22 cellular contexts compared by ENCODE assay signal in the genomic region with DNA sequence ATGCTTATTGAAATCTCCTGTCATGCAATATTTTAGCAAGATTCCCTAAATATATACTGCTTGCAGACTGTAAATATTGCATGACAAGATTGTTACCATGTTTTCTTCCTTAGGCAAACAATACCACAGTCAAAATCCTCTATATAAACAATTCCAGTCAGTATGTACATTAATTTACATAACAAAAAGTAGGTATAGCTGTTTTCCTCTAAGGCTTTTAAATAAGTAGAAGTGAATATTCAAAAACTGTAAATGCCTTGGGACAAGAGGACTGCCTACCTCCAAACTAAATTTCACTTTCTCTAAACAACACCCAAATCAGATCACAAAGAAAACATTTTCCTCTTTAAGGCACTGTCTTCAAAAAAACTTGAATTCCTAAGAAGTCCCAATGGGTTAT. TPM values are rescaled to one million over a fixed set of nuclear protein-coding genes. Genes with fewer than 3 reads are reported as not detected.
"Had no signal": no experiment of that assay in that cellular context is flagged by ENCODE, and none has a peak within 500 bp of the region (broad histone marks: within the 10 kb centered on the region; RNA-seq: fewer than 3 reads in every experiment).

No MANE protein-coding gene starts in this region.

- H3K9me3 ChIP-seq: SK-N-SH had no signal

- H3K4me3 ChIP-seq: MG63 had no signal

- H3K9ac ChIP-seq: SK-N-SH had no signal

- H3K27ac ChIP-seq: RWPE1 had no signal

- H3K27me3 ChIP-seq: MG63 had no signal

- H3K4me2 ChIP-seq: SK-N-SH had no signal

- FAIRE-seq: HepG2 had no signal

- H3K4me1 Mint-ChIP-seq: T-cell had no signal

- H3K36me3 ChIP-seq: MG63 had no signal

- ATAC-seq: HepG2, T-cell had no signal

- H3K4me3 Mint-ChIP-seq: T-cell had no signal

- H3K36me3 Mint-ChIP-seq: T-cell had no signal

- DNase-seq: IMR-90, Karpas-422, KG1, MG63, NCI-H1092 treated with DMSO at 0.1 percent for 48 hours, NCI-H1436, NCI-H187, NCI-H2029, NCI-H2081 treated with DMSO at 0.1 percent for 48 hours, NCI-H2171, NCI-H226, NCI-H446, NCI-H510A, NCI-H524 treated with DMSO at 0.1 percent for 48 hours, NCI-H69, NCI-H774, SHP77, SK-N-SH, SW 1271, T-cell had no signal

- H3K27ac Mint-ChIP-seq: T-cell had no signal

RNA-seq across cellular contexts. Expression of gene FOXD3, which starts 17.3 kb away (rescaled TPM):
- total RNA-seq: HepG2, IMR-90, T-cell had no signal
- polyA plus RNA-seq: HepG2, IMR-90, SK-N-SH had no signal
